17 cellular contexts compared by ENCODE assay signal in the genomic region with DNA sequence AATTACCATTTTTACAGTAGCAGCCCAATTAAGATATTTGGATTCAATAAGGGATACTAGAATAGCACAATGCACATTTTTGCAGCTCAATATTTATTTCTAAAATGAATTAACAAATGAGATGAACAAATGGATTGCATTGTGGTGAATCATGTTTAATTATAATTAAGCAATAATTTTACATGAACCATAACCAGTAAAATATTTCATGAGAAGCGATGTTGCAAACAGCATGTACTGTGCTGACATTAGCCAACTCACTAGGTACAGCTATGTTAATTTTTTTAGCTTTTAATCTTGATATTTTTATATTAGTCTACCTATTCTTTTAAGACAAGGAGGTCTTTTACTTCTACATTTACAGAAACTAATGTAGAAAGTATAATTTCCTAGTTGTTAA.
DNase-seq lines count a peak whose midpoint lies in the region; ATAC-seq and TF ChIP-seq lines count a peak whose summit lies in the region.
"Had no signal": no experiment of that assay in that cellular context is flagged by ENCODE, and none has a peak within 500 bp of the region (broad histone marks: within the 10 kb centered on the region; RNA-seq: fewer than 3 reads in every experiment).

No MANE protein-coding gene starts in this region.

- no peaks in the 10 kb centered on the region for H3K9me3 ChIP-seq in breast epithelium
- H3K9me3 ChIP-seq: BLaER1 treated with 17β-estradiol and CSF1 and Interleukin-3, amounts not matched to agents 10 nM and 100 nM had no signal

- no peaks in the 10 kb centered on the region for H3K27me3 ChIP-seq in breast epithelium
- no peaks in the 10 kb centered on the region for H3K27me3 ChIP-seq in foreskin keratinocyte
- H3K27me3 ChIP-seq: BLaER1 treated with 17β-estradiol and CSF1 and Interleukin-3, amounts not matched to agents 10 nM and 100 nM had no signal

- POLR2A ChIA-PET in MCF 10A (lab: Yijun Ruan, JAX), result interaction anchor here (0.8 to 1.4 kb wide), 5 partner anchors 12 to 977 kb away, joined by 3 to 6 read pairs (median 3); no protein-coding TSS in a partner anchor

- H3K27ac Mint-ChIP-seq in MCF 10A (ENCODE audit: low read depth, unreplicated experiment) (no peak overlapping the region), glutamatergic neuron (ENCODE audit: unreplicated experiment) (no peak overlapping the region)
- H3K27ac Mint-ChIP-seq: B cell; CD8-positive, alpha-beta T cell had no signal

- no peak overlapping the region for H3K4me3 ChIP-seq in breast epithelium
- H3K4me3 ChIP-seq: BLaER1 treated with 17β-estradiol and CSF1 and Interleukin-3, amounts not matched to agents 10 nM and 100 nM had no signal

- TF ChIP-seq POLR2A in breast epithelium (IDR thresholded peaks at IDR 0.05), result no peak

- H3K36me3 ChIP-seq in breast epithelium, result no peaks in the 10 kb centered on the region
- H3K36me3 ChIP-seq: BLaER1 treated with 17β-estradiol and CSF1 and Interleukin-3, amounts not matched to agents 10 nM and 100 nM had no signal

- DNase-seq in MCF 10A (ENCODE audit: unreplicated experiment) (peak; percentile 5), breast epithelium (ENCODE audit: low spot score in 2 of 2) (no peak), amniotic epithelial cell (ENCODE audit: low read depth) (peak; percentile 52), fibroblast of gingiva (ENCODE audit: low read depth) (peak; percentile 77), glutamatergic neuron (no peak), foreskin keratinocyte (no peak)
- DNase-seq: Calu3; CD8-positive, alpha-beta T cell; DMS79 treated with DMSO at 0.1 percent for 48 hours; EL; GOT3; H7 had no signal

- intact Hi-C loops in MCF 10A (cut with micrococcal nuclease), result no loop called here
- intact Hi-C loops in breast epithelium (cut with DNase I; ENCODE audit: low total_unique reads), result no loop called here

- H3K36me3 Mint-ChIP-seq in MCF 10A (ENCODE audit: insufficient read depth, unreplicated experiment) (no peaks in the 10 kb centered on the region), glutamatergic neuron (ENCODE audit: unreplicated experiment) (no peaks in the 10 kb centered on the region)
- H3K36me3 Mint-ChIP-seq: CD8-positive, alpha-beta T cell had no signal

- BruUV-seq in MCF 10A (replicated peaks; lab: Mats Ljungman, UMichigan), result no TSS peak

- ATAC-seq in HG02840 (IDR thresholded peaks at IDR 0.05; ENCODE audit: low FRiP score, unreplicated experiment), result no peak
- ATAC-seq in HG02571 (IDR thresholded peaks at IDR 0.05; ENCODE audit: unreplicated experiment), result no peak
- no peak for ATAC-seq in foreskin keratinocyte
- ATAC-seq: CD8-positive, alpha-beta T cell had no signal

- H3K4me3 Mint-ChIP-seq in MCF 10A (ENCODE audit: unreplicated experiment) (no peak overlapping the region), glutamatergic neuron (ENCODE audit: unreplicated experiment) (no peak overlapping the region)
- H3K4me3 Mint-ChIP-seq: B cell; CD8-positive, alpha-beta T cell had no signal

- H3K9me3 Mint-ChIP-seq in MCF 10A (ENCODE audit: unreplicated experiment) (no peaks in the 10 kb centered on the region), glutamatergic neuron (ENCODE audit: unreplicated experiment) (no peaks in the 10 kb centered on the region)
- H3K9me3 Mint-ChIP-seq: CD8-positive, alpha-beta T cell had no signal

- H3K27me3 Mint-ChIP-seq in MCF 10A (ENCODE audit: insufficient read depth, unreplicated experiment), result no peaks in the 10 kb centered on the region
- H3K27me3 Mint-ChIP-seq in glutamatergic neuron (ENCODE audit: unreplicated experiment), result no peaks in the 10 kb centered on the region
- H3K27me3 Mint-ChIP-seq: B cell had no signal

- H3K4me1 ChIP-seq in breast epithelium (no peaks in the 10 kb centered on the region), foreskin keratinocyte (no peaks in the 10 kb centered on the region)

- CTCF ChIA-PET in MCF 10A (lab: Yijun Ruan, JAX), result interaction anchor here (0.6 kb wide), 1 partner anchor 75 kb away, joined by 3 read pairs; no protein-coding TSS in a partner anchor

- no peak overlapping the region for H3K27ac ChIP-seq in breast epithelium
- no peak overlapping the region for H3K27ac ChIP-seq in foreskin keratinocyte
- H3K27ac ChIP-seq: 22Rv1; BLaER1 treated with 17β-estradiol and CSF1 and Interleukin-3, amounts not matched to agents 10 nM and 100 nM had no signal

- H3K4me1 Mint-ChIP-seq in MCF 10A (ENCODE audit: insufficient read depth, unreplicated experiment), result no peaks in the 10 kb centered on the region
- H3K4me1 Mint-ChIP-seq in glutamatergic neuron (ENCODE audit: low read depth, unreplicated experiment), result no peaks in the 10 kb centered on the region
- H3K4me1 Mint-ChIP-seq: B cell had no signal

- TF ChIP-seq CTCF in MCF 10A (IDR thresholded peaks at IDR 0.05; ENCODE audit: unreplicated experiment), result no peak
- no peak for TF ChIP-seq CTCF in breast epithelium (IDR thresholded peaks at IDR 0.05)
- no peak for TF ChIP-seq CTCF in glutamatergic neuron (IDR thresholded peaks at IDR 0.05; ENCODE audit: partially characterized antibody, unreplicated experiment)
- no peak for TF ChIP-seq CTCF in foreskin keratinocyte (conservative IDR thresholded peaks at IDR 0.05)

Comparison
In these comparisons a context has a peak if more than half of its experiments do, and no peak if none do; other contexts are left out.
1. DNase-seq: peak in MCF 10A (single experiment), amniotic epithelial cell (single experiment) and fibroblast of gingiva (single experiment); none in breast epithelium (0 of 2), glutamatergic neuron (single experiment) and foreskin keratinocyte (0 of 2).